ENCODE assay signal across 8 cellular contexts in the genomic region with DNA sequence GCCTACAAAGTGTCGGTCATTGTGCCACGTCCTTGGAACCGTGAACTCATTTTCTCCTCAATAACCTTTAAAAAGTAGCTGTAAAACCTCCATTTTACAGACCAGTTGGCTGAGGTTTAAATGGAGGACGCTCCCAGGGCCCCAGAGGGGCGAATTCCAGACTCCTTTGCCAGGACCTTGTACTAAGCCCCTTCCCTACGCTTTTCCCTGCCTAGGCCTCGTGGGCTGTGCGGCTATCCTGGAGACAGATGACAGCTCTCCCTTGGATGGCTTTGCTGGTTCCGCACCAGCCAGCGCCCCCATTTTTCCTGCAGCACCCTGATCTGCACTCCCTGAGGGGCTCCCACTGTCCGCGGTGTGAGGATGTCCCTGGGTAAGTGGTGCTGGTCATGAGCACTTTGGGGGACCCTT. TPM values are rescaled to one million over a fixed set of nuclear protein-coding genes. Genes with fewer than 3 reads are reported as not detected.
DNase-seq lines count a peak whose midpoint lies in the region; ATAC-seq and TF ChIP-seq lines count a peak whose summit lies in the region.

No MANE protein-coding gene starts in this region.

- DNase-seq in DND-41 (no peak), SK-N-MC (ENCODE audit: low read depth, low spot score) (no peak), fibroblast of mammary gland (ENCODE audit: low read depth) (no peak), trophoblast cell (peak in 1 of 2 donors; percentile 10), anterior cingulate cortex (lab: John Stamatoyannopoulos, UW) (no peak), GM13977 (ENCODE audit: low spot score) (no peak)
- no peak for DNase-seq in stimulated activated CD4-positive, alpha-beta T cell treated with anti-CD3 and anti-CD28 coated beads, Interleukin-12 subunit alpha, Interleukin-12 subunit beta, amount 100 ng/mL, for 4 hours

- peak overlapping the region; percentile 19 for H2BK5ac ChIP-seq in trophoblast cell (ENCODE audit: low read depth, low read length, poor library complexity)

- no CpG with 5 or more reads among the region's 12 CpGs for WGBS in trophoblast cell (ENCODE audit: extremely low coverage, insufficient coverage, insufficient read length)

- no peaks in the 10 kb centered on the region for H3K27me3 ChIP-seq in DND-41 (ENCODE audit: insufficient read depth, low read length, poor library complexity)
- no peaks in the 10 kb centered on the region for H3K27me3 ChIP-seq in trophoblast cell (ENCODE audit: insufficient read depth, low read length)

- peaks cover 27% of the 10 kb centered on the region for H3K4me1 ChIP-seq in DND-41 (ENCODE audit: insufficient read depth, low read length)
- peaks cover 9% of the 10 kb centered on the region in 2 experiments for H3K4me1 ChIP-seq in trophoblast cell (ENCODE audit: control insufficient read depth in 1 of 2, insufficient read depth in 2 of 2, low read length in 2 of 2)

- H3K4ac ChIP-seq in trophoblast cell (ENCODE audit: low read depth, low read length), result peak overlapping the region; percentile 29

- in situ Hi-C loops in GM13977 (cut with MboI; ENCODE audit: low pct_unique_long_range_greater_than_20kb, low sequenced_read_pairs, unreplicated experiment), result no loop called here

- H3K27ac ChIP-seq in DND-41 (ENCODE audit: low read length), result peak overlapping the region; percentile 88
- no peak overlapping the region; the same call in 1 of the 2 replicates for H3K27ac ChIP-seq in SK-N-MC
- no peak overlapping the region for H3K27ac ChIP-seq in trophoblast cell (ENCODE audit: low read depth, low read length)

- peaks cover 4% of the 10 kb centered on the region for H3K79me1 ChIP-seq in trophoblast cell (ENCODE audit: low read length)

- H4K20me1 ChIP-seq in DND-41 (ENCODE audit: insufficient read depth, low read length), result no peaks in the 10 kb centered on the region

- H4K91ac ChIP-seq in trophoblast cell (ENCODE audit: low read depth, low read length), result peak overlapping the region; percentile 95

- H3K4me3 ChIP-seq in DND-41 (ENCODE audit: low read depth in 1 of 2, low read length in 2 of 2) (peak overlapping the region; percentile 55 to 88; a peak in 3 of 4 replicates), SK-N-MC (peak overlapping the region; percentile 93), fibroblast of mammary gland (ENCODE audit: control insufficient read depth, low read depth, low read length) (peak overlapping the region; percentile 91), trophoblast cell (ENCODE audit: low read depth, low read length) (peak overlapping the region; percentile 85)

- TF ChIP-seq CTCF in DND-41 (IDR thresholded peaks at IDR 0.05; ENCODE audit: borderline replicate concordance, extremely low read depth, low read length, poor library complexity, severe bottlenecking) (no peak), fibroblast of mammary gland (conservative IDR thresholded peaks at IDR 0.05; ENCODE audit: control insufficient read depth, insufficient read depth, low read depth, low read length) (no peak), GM13977 (IDR thresholded peaks at IDR 0.05; ENCODE audit: extremely low read depth, insufficient read depth, missing control alignments) (no peak)

- peak overlapping the region; percentile 86 for H4K12ac ChIP-seq in trophoblast cell (ENCODE audit: low read depth, low read length)

- H3K79me2 ChIP-seq in DND-41 (ENCODE audit: insufficient read depth, low read length) (peaks cover 20% of the 10 kb centered on the region), trophoblast cell (ENCODE audit: control insufficient read depth, insufficient read depth, low read length, poor library complexity) (peaks cover 6% of the 10 kb centered on the region)

- no peak overlapping the region for H2BK120ac ChIP-seq in trophoblast cell (ENCODE audit: insufficient read depth, low read length, poor library complexity)

- H3K4me2 ChIP-seq in DND-41 (ENCODE audit: insufficient read depth, low read length), result peak overlapping the region; percentile 81
- H3K4me2 ChIP-seq in trophoblast cell (ENCODE audit: low read length), result peak overlapping the region; percentile 83

- peak overlapping the region; percentile 89 for H3K18ac ChIP-seq in trophoblast cell (ENCODE audit: low read length)

- H3K23ac ChIP-seq in trophoblast cell (ENCODE audit: low read length), result no peak overlapping the region

- peak overlapping the region; percentile 89 for H3K14ac ChIP-seq in trophoblast cell (ENCODE audit: low read length)

- H3K36me3 ChIP-seq in DND-41 (ENCODE audit: insufficient read depth, low read length) (peaks cover 20% of the 10 kb centered on the region), SK-N-MC (ENCODE audit: insufficient read depth, low read length) (peaks cover 27% of the 10 kb centered on the region), trophoblast cell (ENCODE audit: control insufficient read depth in 1 of 2, insufficient read depth in 2 of 2, low read length in 2 of 2) (peaks cover 16 to 19% of the 10 kb centered on the region in 2 experiments)

- no peak overlapping the region for H2BK12ac ChIP-seq in trophoblast cell (ENCODE audit: low read length)

- H2AK5ac ChIP-seq in trophoblast cell (ENCODE audit: low read length), result no peak overlapping the region

- H4K8ac ChIP-seq in trophoblast cell (ENCODE audit: low read depth, low read length), result peak overlapping the region; percentile 100

- H3K9me3 ChIP-seq in DND-41 (ENCODE audit: insufficient read depth, low read length, severe bottlenecking), result no peaks in the 10 kb centered on the region
- no peaks in the 10 kb centered on the region for H3K9me3 ChIP-seq in SK-N-MC (ENCODE audit: low read depth, low read length)
- no peaks in the 10 kb centered on the region for H3K9me3 ChIP-seq in trophoblast cell (ENCODE audit: insufficient read depth, low read depth, low read length)

- ATAC-seq in DND-41 (ENCODE audit: insufficient read depth, low read depth), result no peak
- no peak for ATAC-seq in HG02884 (IDR thresholded peaks at IDR 0.05; ENCODE audit: unreplicated experiment)

- peak overlapping the region; percentile 80 for H2AFZ ChIP-seq in DND-41 (ENCODE audit: low read depth, low read length)
- no peak overlapping the region for H2AFZ ChIP-seq in trophoblast cell (ENCODE audit: insufficient read depth, low read length, poor library complexity)

- peak overlapping the region; percentile 96 for H3K9ac ChIP-seq in DND-41 (ENCODE audit: low read depth, low read length)
- peak overlapping the region; percentile 99 for H3K9ac ChIP-seq in SK-N-MC (ENCODE audit: insufficient read length)
- peak overlapping the region; percentile 97 for H3K9ac ChIP-seq in trophoblast cell (ENCODE audit: low read length)

RNA-seq across cellular contexts. Expression of a gene that starts 12.1 kb away (rescaled TPM):
- 44.8 and 45.5 TPM in 2 replicates for polyA plus RNA-seq in trophoblast cell (2013)

RNA-seq across cellular contexts. Expression of a gene that starts 25.4 kb away (rescaled TPM):
- 32.2 and 33.1 TPM in 2 replicates for polyA plus RNA-seq in trophoblast cell (2013)
